10 cellular contexts compared by ENCODE assay signal in the genomic region with DNA sequence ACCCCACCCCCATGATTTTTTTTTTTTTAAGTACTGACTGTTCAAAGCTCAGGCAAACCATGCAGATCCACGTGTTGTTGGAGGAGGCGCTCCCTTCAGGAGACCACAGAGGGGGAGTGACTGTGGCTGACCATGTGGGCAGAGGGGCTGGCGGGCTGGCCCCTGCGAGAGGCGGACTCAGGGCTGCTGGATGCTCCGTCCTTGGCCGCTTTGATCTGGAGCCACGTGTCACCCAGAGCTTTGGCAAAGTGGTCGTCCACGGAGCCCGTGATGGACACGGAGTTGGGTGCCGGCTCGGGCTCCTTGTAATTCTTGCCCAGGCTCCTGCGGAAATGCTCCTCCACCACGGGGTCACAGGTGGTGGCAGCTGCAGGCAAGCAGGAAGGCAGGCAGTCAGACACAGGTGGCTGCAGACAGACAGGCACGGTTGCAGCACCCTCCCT.
DNase-seq lines count a peak whose midpoint lies in the region; ATAC-seq and TF ChIP-seq lines count a peak whose summit lies in the region.
"Had no signal": no experiment of that assay in that cellular context is flagged by ENCODE, and none has a peak within 500 bp of the region (broad histone marks: within the 10 kb centered on the region; RNA-seq: fewer than 3 reads in every experiment).

No MANE protein-coding gene starts in this region.

- ATAC-seq in CD8-positive, alpha-beta T cell, result no peak
- ATAC-seq in activated T-helper 17 cell treated with anti-CD3 and anti-CD28 coated beads, Interleukin-2, amount 50 U/mL, for 72 hours (replicated peaks), result no peak
- no peak for ATAC-seq in sciatic nerve
- ATAC-seq in HG03196 (IDR thresholded peaks at IDR 0.05; ENCODE audit: unreplicated experiment), result no peak
- ATAC-seq: naive thymus-derived CD8-positive, alpha-beta T cell had no signal

- POLR2A ChIA-PET in CD8-positive, alpha-beta T cell (lab: Charles Lee), result no interaction called here

- H3K9me3 ChIP-seq in CD8-positive, alpha-beta T cell (ENCODE audit: low read length), result no peaks in the 10 kb centered on the region

- H3K36me3 ChIP-seq in CD8-positive, alpha-beta T cell (ENCODE audit: insufficient read depth, low read length), result no peaks in the 10 kb centered on the region

- H3K4me1 Mint-ChIP-seq in CD8-positive, alpha-beta T cell (ENCODE audit: low read depth), result peaks cover 3% of the 10 kb centered on the region
- H3K4me1 Mint-ChIP-seq in activated T-helper 17 cell treated with anti-CD3 and anti-CD28 coated beads, Interleukin-2, amount 50 U/mL, for 72 hours, result no peaks in the 10 kb centered on the region
- peaks cover 55% of the 10 kb centered on the region for H3K4me1 Mint-ChIP-seq in glutamatergic neuron (ENCODE audit: low read depth, unreplicated experiment)

- H3K4me1 ChIP-seq in CD8-positive, alpha-beta T cell (ENCODE audit: insufficient read depth, low read length), result no peaks in the 10 kb centered on the region

- no peak overlapping the region for H3K4me3 Mint-ChIP-seq in CD8-positive, alpha-beta T cell
- no peak overlapping the region for H3K4me3 Mint-ChIP-seq in activated T-helper 17 cell treated with anti-CD3 and anti-CD28 coated beads, Interleukin-2, amount 50 U/mL, for 72 hours
- H3K4me3 Mint-ChIP-seq in glutamatergic neuron (ENCODE audit: unreplicated experiment), result no peak overlapping the region
- H3K4me3 Mint-ChIP-seq: naive thymus-derived CD8-positive, alpha-beta T cell had no signal

- H3K27ac ChIP-seq in CD8-positive, alpha-beta T cell (ENCODE audit: low read depth, low read length), result no peak overlapping the region

- H3K27ac Mint-ChIP-seq in CD8-positive, alpha-beta T cell, result peak overlapping the region; percentile 37
- H3K27ac Mint-ChIP-seq in activated T-helper 17 cell treated with anti-CD3 and anti-CD28 coated beads, Interleukin-2, amount 50 U/mL, for 72 hours, result peak overlapping the region; percentile 20
- H3K27ac Mint-ChIP-seq in glutamatergic neuron (ENCODE audit: unreplicated experiment), result peak overlapping the region; percentile 98

- H3K9me3 Mint-ChIP-seq in CD8-positive, alpha-beta T cell, result no peaks in the 10 kb centered on the region
- no peaks in the 10 kb centered on the region for H3K9me3 Mint-ChIP-seq in activated T-helper 17 cell treated with anti-CD3 and anti-CD28 coated beads, Interleukin-2, amount 50 U/mL, for 72 hours
- peaks cover 13% of the 10 kb centered on the region for H3K9me3 Mint-ChIP-seq in glutamatergic neuron (ENCODE audit: unreplicated experiment)
- H3K9me3 Mint-ChIP-seq: naive thymus-derived CD8-positive, alpha-beta T cell had no signal

- no peak for TF ChIP-seq CTCF in CD8-positive, alpha-beta T cell (IDR thresholded peaks at IDR 0.05)
- TF ChIP-seq CTCF in glutamatergic neuron (IDR thresholded peaks at IDR 0.05; ENCODE audit: partially characterized antibody, unreplicated experiment), result no peak
- no peak for TF ChIP-seq CTCF in GM10266 (IDR thresholded peaks at IDR 0.05; ENCODE audit: control insufficient read depth, insufficient read depth, low read depth, missing control alignments)

- H3K27me3 Mint-ChIP-seq in CD8-positive, alpha-beta T cell (ENCODE audit: low read depth), result no peaks in the 10 kb centered on the region
- no peaks in the 10 kb centered on the region for H3K27me3 Mint-ChIP-seq in activated T-helper 17 cell treated with anti-CD3 and anti-CD28 coated beads, Interleukin-2, amount 50 U/mL, for 72 hours
- H3K27me3 Mint-ChIP-seq in glutamatergic neuron (ENCODE audit: unreplicated experiment), result peaks cover 12% of the 10 kb centered on the region
- H3K27me3 Mint-ChIP-seq: naive thymus-derived CD8-positive, alpha-beta T cell had no signal

- no peak overlapping the region for H3K4me3 ChIP-seq in CD8-positive, alpha-beta T cell (ENCODE audit: low read depth, low read length)

- intact Hi-C loops in CD8-positive, alpha-beta T cell (cut with DNase I, micrococcal nuclease), result no loop called here
- intact Hi-C loops in sciatic nerve (cut with DNase I), result no loop called here

- CTCF ChIA-PET in CD8-positive, alpha-beta T cell (lab: Charles Lee), result no interaction called here

- H3K27me3 ChIP-seq in CD8-positive, alpha-beta T cell (ENCODE audit: insufficient read depth, low read length), result no peaks in the 10 kb centered on the region

- no peak for DNase-seq in CD8-positive, alpha-beta T cell
- DNase-seq in glutamatergic neuron (peak; percentile 57), sciatic nerve (ENCODE audit: low spot score) (peak; percentile 57), GM10266 (ENCODE audit: extremely low spot score) (no peak), Ammon's horn (ENCODE audit: low spot score) (no peak), NCI-H2081 treated with DMSO at 0.1 percent for 48 hours (lab: John Stamatoyannopoulos, UW) (no peak)
- DNase-seq: naive thymus-derived CD8-positive, alpha-beta T cell; NCI-H187 had no signal

- peaks cover 81% of the 10 kb centered on the region for H3K36me3 Mint-ChIP-seq in CD8-positive, alpha-beta T cell
- H3K36me3 Mint-ChIP-seq in activated T-helper 17 cell treated with anti-CD3 and anti-CD28 coated beads, Interleukin-2, amount 50 U/mL, for 72 hours (ENCODE audit: low read depth), result peaks cover 57% of the 10 kb centered on the region
- peaks cover 2% of the 10 kb centered on the region for H3K36me3 Mint-ChIP-seq in glutamatergic neuron (ENCODE audit: unreplicated experiment)

Comparison
In these comparisons a context has a peak if more than half of its experiments do, and no peak if none do; other contexts are left out.
1. DNase-seq: peak in glutamatergic neuron (single experiment) and sciatic nerve (single experiment); none in CD8-positive, alpha-beta T cell (0 of 7), GM10266 (single experiment), Ammon's horn (single experiment) and NCI-H2081 treated with DMSO at 0.1 percent for 48 hours (single experiment).
2. H3K27ac Mint-ChIP-seq: peak in every context shown above with its lines; median percentile 98 in glutamatergic neuron; 37 in CD8-positive, alpha-beta T cell; 20 in activated T-helper 17 cell treated with anti-CD3 and anti-CD28 coated beads, Interleukin-2, amount 50 U/mL, for 72 hours.